Comparison of ENCODE assay signal across 20 cellular contexts in genomic region chr5:67393211-67393610, GRCh38.
DNase-seq lines count a peak whose midpoint lies in the region; TF ChIP-seq lines count a peak whose summit lies in the region.
"Had no signal": no experiment of that assay in that cellular context is flagged by ENCODE, and none has a peak within 500 bp of the region (broad histone marks: within the 10 kb centered on the region; RNA-seq: fewer than 3 reads in every experiment).

No MANE protein-coding gene starts in this region.

- DNase-seq in COLO668 (lab: John Stamatoyannopoulos, UW; ENCODE audit: unreplicated experiment) (peak; percentile 6), DMS53 (lab: John Stamatoyannopoulos, UW) (peak; percentile 39), NCI-H748 (lab: John Stamatoyannopoulos, UW; ENCODE audit: unreplicated experiment) (peak; percentile 26), mesothelial cell of epicardium (ENCODE audit: low spot score in 2 of 2, unreplicated experiment in 2 of 2) (no peak), posterior vena cava (ENCODE audit: low spot score) (no peak), smooth muscle cell (lab: John Stamatoyannopoulos, UW; ENCODE audit: unreplicated experiment) (no peak)
- no peak for DNase-seq in activated CD4-positive, CD25-positive, alpha-beta regulatory T cell treated with anti-CD3 and anti-CD28 coated beads, Interleukin-2, amount 50 U/mL, for 72 hours
- DNase-seq: ACHN, GF-D8, H9, IMR-90, MG63, NCI-H1092, NCI-H1694 treated with DMSO at 0.1 percent for 48 hours, NCI-H2171, NCI-H446, NCI-H526 treated with DMSO at 0.1 percent for 48 hours, SIG-M5, T-helper 1 cell had no signal

- no peak overlapping the region for H3K4me3 Mint-ChIP-seq in mesothelial cell of epicardium
- H3K4me3 Mint-ChIP-seq: H9 had no signal

- no peaks in the 10 kb centered on the region for H3F3A ChIP-seq in smooth muscle cell (ENCODE audit: low read depth)

- no peaks in the 10 kb centered on the region for H3K4me1 ChIP-seq in smooth muscle cell (ENCODE audit: low read depth)

- H3K27ac Mint-ChIP-seq in mesothelial cell of epicardium = peak overlapping the region; percentile 60
- H3K27ac Mint-ChIP-seq: H9 had no signal

- peaks cover 9% of the 10 kb centered on the region for H3K9me3 Mint-ChIP-seq in mesothelial cell of epicardium

- H3K27me3 Mint-ChIP-seq in mesothelial cell of epicardium (ENCODE audit: low read depth) = no peaks in the 10 kb centered on the region

- no peaks in the 10 kb centered on the region for H3K9me3 ChIP-seq in smooth muscle cell (replicated peaks; ENCODE audit: low read depth)
- H3K9me3 ChIP-seq: MG63 had no signal

- no peak for TF ChIP-seq CTCF in mesothelial cell of epicardium (IDR thresholded peaks at IDR 0.05; ENCODE audit: unreplicated experiment)
- TF ChIP-seq CTCF in smooth muscle cell (IDR thresholded peaks at IDR 0.05; ENCODE audit: borderline replicate concordance, insufficient read depth, poor library complexity, severe bottlenecking) = no peak

- no peak overlapping the region for H3K9ac ChIP-seq in smooth muscle cell (ENCODE audit: low read depth)

- H3K4me2 ChIP-seq in smooth muscle cell = no peak overlapping the region

- no peaks in the 10 kb centered on the region for H3K27me3 ChIP-seq in smooth muscle cell (ENCODE audit: low read depth)
- H3K27me3 ChIP-seq: MG63 had no signal

- H3K36me3 Mint-ChIP-seq in mesothelial cell of epicardium = no peaks in the 10 kb centered on the region

- peaks cover 21% of the 10 kb centered on the region for H3K4me1 Mint-ChIP-seq in mesothelial cell of epicardium

- H3K36me3 ChIP-seq in smooth muscle cell (ENCODE audit: low read depth) = no peaks in the 10 kb centered on the region
- H3K36me3 ChIP-seq: MG63 had no signal

- intact Hi-C loops in posterior vena cava (cut with DNase I) = no loop called here

- no peak overlapping the region for H3K27ac ChIP-seq in smooth muscle cell (ENCODE audit: low read depth)
- H3K27ac ChIP-seq: C4-2B had no signal

- H2AFZ ChIP-seq in smooth muscle cell (ENCODE audit: low read depth) = no peak overlapping the region

- H3K79me2 ChIP-seq in smooth muscle cell (ENCODE audit: low read depth) = no peaks in the 10 kb centered on the region

- H4K20me1 ChIP-seq in smooth muscle cell (ENCODE audit: low read depth) = no peaks in the 10 kb centered on the region

- H3K4me3 ChIP-seq in smooth muscle cell = no peak overlapping the region
- H3K4me3 ChIP-seq: MG63 had no signal

Comparison
In these comparisons a context has a peak if more than half of its experiments do, and no peak if none do; other contexts are left out.
1. DNase-seq: peak in COLO668 (single experiment), DMS53 (single experiment) and NCI-H748 (single experiment); none in mesothelial cell of epicardium (0 of 2), posterior vena cava (single experiment), activated CD4-positive, CD25-positive, alpha-beta regulatory T cell treated with anti-CD3 and anti-CD28 coated beads, Interleukin-2, amount 50 U/mL, for 72 hours (single experiment) and smooth muscle cell (single experiment).